19 cellular contexts compared by ENCODE assay signal in genomic region chr7:115387168-115387567, GRCh38.
DNase-seq lines count a peak whose midpoint lies in the region; ATAC-seq and TF ChIP-seq lines count a peak whose summit lies in the region.
"Had no signal": no experiment of that assay in that cellular context is flagged by ENCODE, and none has a peak within 500 bp of the region (broad histone marks: within the 10 kb centered on the region; RNA-seq: fewer than 3 reads in every experiment).

No MANE protein-coding gene starts in this region.

- H3K4me3 Mint-ChIP-seq in mesothelial cell of epicardium = no peak overlapping the region
- no peak overlapping the region for H3K4me3 Mint-ChIP-seq in activated CD4-positive, alpha-beta T cell treated with anti-CD3 and anti-CD28 coated beads for 36 hours
- H3K4me3 Mint-ChIP-seq: B cell; CD4-positive, CD25-positive, alpha-beta regulatory T cell; T-helper 1 cell treated with Interleukin-12 subunit alpha and Interleukin-12 subunit beta and Interleukin-4 antibody, amounts not matched to agents 30 μg/mL and 1 μg/mL, for 36 hours had no signal

- CTCF ChIA-PET in activated CD4-positive, alpha-beta T cell treated with anti-CD3 and anti-CD28 coated beads for 36 hours (lab: Charles Lee) = interaction anchor here (0.6 to 1.5 kb wide), 2 partner anchors 9 to 219 kb away, joined by 3 to 4 read pairs; no protein-coding TSS in a partner anchor

- DNase-seq in DMS 273 (lab: John Stamatoyannopoulos, UW; ENCODE audit: unreplicated experiment) (peak; percentile 8), DMS 273 treated with DMSO at 0.1 percent for 48 hours (lab: John Stamatoyannopoulos, UW) (no peak), NCI-H1436 treated with DMSO at 0.1 percent for 48 hours (lab: John Stamatoyannopoulos, UW) (peak; percentile 76), NCI-H774 (lab: John Stamatoyannopoulos, UW) (peak; percentile 76), mesothelial cell of epicardium (ENCODE audit: low spot score in 2 of 2, unreplicated experiment in 2 of 2) (no peak), CD1c-positive myeloid dendritic cell (ENCODE audit: extremely low spot score) (no peak), left lobe of liver (ENCODE audit: low spot score) (no peak)
- DNase-seq in activated CD4-positive, alpha-beta T cell treated with anti-CD3 and anti-CD28 coated beads for 36 hours = no peak
- DNase-seq: Caco-2; CD4-positive, CD25-positive, alpha-beta regulatory T cell; EL; H7; KG1; NCI-H146; NCI-H345; NCI-H526 had no signal

- no peak for TF ChIP-seq CTCF in mesothelial cell of epicardium (IDR thresholded peaks at IDR 0.05; ENCODE audit: unreplicated experiment)

- POLR2A ChIA-PET in activated CD4-positive, alpha-beta T cell treated with anti-CD3 and anti-CD28 coated beads for 36 hours (lab: Charles Lee) = no interaction called here

- H3K27me3 Mint-ChIP-seq in mesothelial cell of epicardium (ENCODE audit: low read depth) = no peaks in the 10 kb centered on the region
- no peaks in the 10 kb centered on the region for H3K27me3 Mint-ChIP-seq in activated CD4-positive, alpha-beta T cell treated with anti-CD3 and anti-CD28 coated beads for 36 hours
- H3K27me3 Mint-ChIP-seq: CD4-positive, CD25-positive, alpha-beta regulatory T cell had no signal

- ATAC-seq in activated CD4-positive, alpha-beta T cell treated with anti-CD3 and anti-CD28 coated beads for 36 hours = no peak
- ATAC-seq in left lobe of liver = no peak
- ATAC-seq: GM12878 had no signal

- H3K36me3 Mint-ChIP-seq in mesothelial cell of epicardium = no peaks in the 10 kb centered on the region
- no peaks in the 10 kb centered on the region for H3K36me3 Mint-ChIP-seq in activated CD4-positive, alpha-beta T cell treated with anti-CD3 and anti-CD28 coated beads for 36 hours (ENCODE audit: low read depth)
- H3K36me3 Mint-ChIP-seq: CD4-positive, CD25-positive, alpha-beta regulatory T cell had no signal

- H3K4me1 Mint-ChIP-seq in mesothelial cell of epicardium = peaks cover 20% of the 10 kb centered on the region
- H3K4me1 Mint-ChIP-seq in activated CD4-positive, alpha-beta T cell treated with anti-CD3 and anti-CD28 coated beads for 36 hours = no peaks in the 10 kb centered on the region
- H3K4me1 Mint-ChIP-seq: B cell; CD4-positive, CD25-positive, alpha-beta regulatory T cell had no signal

- peaks cover 13% of the 10 kb centered on the region for H3K9me3 Mint-ChIP-seq in mesothelial cell of epicardium
- H3K9me3 Mint-ChIP-seq in activated CD4-positive, alpha-beta T cell treated with anti-CD3 and anti-CD28 coated beads for 36 hours (ENCODE audit: low read depth) = no peaks in the 10 kb centered on the region
- H3K9me3 Mint-ChIP-seq: CD4-positive, CD25-positive, alpha-beta regulatory T cell; T-helper 1 cell treated with Interleukin-12 subunit alpha and Interleukin-12 subunit beta and Interleukin-4 antibody, amounts not matched to agents 30 μg/mL and 1 μg/mL, for 36 hours had no signal

- H3K27ac Mint-ChIP-seq in mesothelial cell of epicardium = peak overlapping the region; percentile 13
- no peak overlapping the region for H3K27ac Mint-ChIP-seq in activated CD4-positive, alpha-beta T cell treated with anti-CD3 and anti-CD28 coated beads for 36 hours
- H3K27ac Mint-ChIP-seq: B cell; CD4-positive, CD25-positive, alpha-beta regulatory T cell; T-helper 1 cell treated with Interleukin-12 subunit alpha and Interleukin-12 subunit beta and Interleukin-4 antibody, amounts not matched to agents 30 μg/mL and 1 μg/mL, for 36 hours had no signal

- intact Hi-C loops in activated CD4-positive, alpha-beta T cell treated with anti-CD3 and anti-CD28 coated beads for 36 hours (cut with DNase I, micrococcal nuclease) = no loop called here

Comparison
In these comparisons a context has a peak if more than half of its experiments do, and no peak if none do; other contexts are left out.
1. DNase-seq: peak in DMS 273 (single experiment), NCI-H1436 treated with DMSO at 0.1 percent for 48 hours (single experiment) and NCI-H774 (single experiment); none in DMS 273 treated with DMSO at 0.1 percent for 48 hours (single experiment), mesothelial cell of epicardium (0 of 2), activated CD4-positive, alpha-beta T cell treated with anti-CD3 and anti-CD28 coated beads for 36 hours (single experiment), CD1c-positive myeloid dendritic cell (single experiment) and left lobe of liver (single experiment).